Comparison of ENCODE assay signal across 14 cellular contexts in the genomic region with DNA sequence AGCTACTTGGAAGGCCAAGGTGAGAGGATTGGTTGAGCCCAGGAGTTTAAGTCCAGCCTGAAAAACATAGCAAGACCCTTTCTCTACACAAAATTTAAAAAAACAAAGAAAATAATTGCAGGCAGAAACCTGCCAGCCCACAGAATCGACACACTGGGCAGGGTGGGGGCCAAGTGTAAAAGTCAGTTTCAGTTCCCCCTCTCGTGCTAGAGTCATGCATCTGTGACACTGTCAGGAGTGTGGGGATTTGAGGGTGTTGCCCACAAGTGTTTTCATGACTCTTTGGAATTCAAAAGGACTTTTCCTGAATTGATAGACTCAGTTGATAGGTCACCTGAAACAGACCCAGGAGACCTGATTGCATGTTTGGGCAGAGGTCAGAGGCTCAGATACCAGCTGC. TPM values are rescaled to one million over a fixed set of nuclear protein-coding genes. Genes with fewer than 3 reads are reported as not detected.
DNase-seq lines count a peak whose midpoint lies in the region; ATAC-seq and TF ChIP-seq lines count a peak whose summit lies in the region.
"Had no signal": no experiment of that assay in that cellular context is flagged by ENCODE, and none has a peak within 500 bp of the region (broad histone marks: within the 10 kb centered on the region; RNA-seq: fewer than 3 reads in every experiment).

No MANE protein-coding gene starts in this region.

- peaks cover 5% of the 10 kb centered on the region for H3K36me3 Mint-ChIP-seq in activated naive CD8-positive, alpha-beta T cell
- H3K36me3 Mint-ChIP-seq in activated naive CD8-positive, alpha-beta T cell treated with anti-CD3 and anti-CD28 coated beads, Interleukin-2, amount 50 U/mL, for 24 hours (ENCODE audit: low read depth) = peaks cover 60% of the 10 kb centered on the region

- H3K79me2 ChIP-seq in OCI-LY1 (ENCODE audit: insufficient read depth, low read length) = no peaks in the 10 kb centered on the region

- H3K9me3 Mint-ChIP-seq in activated naive CD8-positive, alpha-beta T cell (ENCODE audit: low read depth) = no peaks in the 10 kb centered on the region
- no peaks in the 10 kb centered on the region for H3K9me3 Mint-ChIP-seq in activated naive CD8-positive, alpha-beta T cell treated with anti-CD3 and anti-CD28 coated beads, Interleukin-2, amount 50 U/mL, for 24 hours
- H3K9me3 Mint-ChIP-seq: HFFc6 had no signal

- no peak overlapping the region for H3K4me2 ChIP-seq in OCI-LY1 (ENCODE audit: low read length)

- H3K27ac ChIP-seq in OCI-LY1 (ENCODE audit: low read depth, low read length, poor library complexity, severe bottlenecking) (peak overlapping the region; percentile 7), upper lobe of right lung (no peak overlapping the region)

- H3F3A ChIP-seq in OCI-LY1 (ENCODE audit: insufficient read depth, low read length) = no peaks in the 10 kb centered on the region

- DNase-seq in activated naive CD8-positive, alpha-beta T cell treated with anti-CD3 and anti-CD28 coated beads, Interleukin-2, amount 50 U/mL, for 24 hours = no peak
- DNase-seq in left colon = peak in 1 of 2 donors; percentile 18
- DNase-seq in upper lobe of right lung = no peak
- DNase-seq in NCI-H2029 treated with DMSO at 0.1 percent for 48 hours (lab: John Stamatoyannopoulos, UW) = no peak
- DNase-seq in GM19238 (ENCODE audit: insufficient read length, low spot score) = no peak
- DNase-seq: activated CD4-positive, CD25-positive, alpha-beta regulatory T cell treated with anti-CD3 and anti-CD28 coated beads, Interleukin-2, amount 50 U/mL, for 72 hours; HFFc6; mammary epithelial cell; NCI-H1436; NCI-H748 treated with DMSO at 0.1 percent for 48 hours; posterior cingulate gyrus had no signal

- no peak overlapping the region for H3K9ac ChIP-seq in OCI-LY1 (ENCODE audit: low read length)

- H3K27me3 ChIP-seq in OCI-LY1 (ENCODE audit: insufficient read depth, low read length) (no peaks in the 10 kb centered on the region), upper lobe of right lung (no peaks in the 10 kb centered on the region)

- H3K36me3 ChIP-seq in OCI-LY1 (ENCODE audit: insufficient read depth, low read length) (peaks cover 93% of the 10 kb centered on the region), upper lobe of right lung (peaks cover 93% of the 10 kb centered on the region)

- H3K4me3 Mint-ChIP-seq in activated naive CD8-positive, alpha-beta T cell = no peak overlapping the region
- H3K4me3 Mint-ChIP-seq in activated naive CD8-positive, alpha-beta T cell treated with anti-CD3 and anti-CD28 coated beads, Interleukin-2, amount 50 U/mL, for 24 hours = no peak overlapping the region
- H3K4me3 Mint-ChIP-seq: HFFc6 had no signal

- H2AFZ ChIP-seq in OCI-LY1 (ENCODE audit: low read length) = no peak overlapping the region

- no peaks in the 10 kb centered on the region for H3K27me3 Mint-ChIP-seq in activated naive CD8-positive, alpha-beta T cell
- H3K27me3 Mint-ChIP-seq in activated naive CD8-positive, alpha-beta T cell treated with anti-CD3 and anti-CD28 coated beads, Interleukin-2, amount 50 U/mL, for 24 hours = no peaks in the 10 kb centered on the region

- H4K20me1 ChIP-seq in OCI-LY1 (ENCODE audit: insufficient read depth, low read length) = no peaks in the 10 kb centered on the region

- H3K4me3 ChIP-seq in OCI-LY1 (ENCODE audit: low read depth, low read length, poor library complexity, severe bottlenecking) (no peak overlapping the region), upper lobe of right lung (no peak overlapping the region)

- peaks cover 20% of the 10 kb centered on the region for H3K4me1 Mint-ChIP-seq in activated naive CD8-positive, alpha-beta T cell (ENCODE audit: low read depth)
- peaks cover 31% of the 10 kb centered on the region for H3K4me1 Mint-ChIP-seq in activated naive CD8-positive, alpha-beta T cell treated with anti-CD3 and anti-CD28 coated beads, Interleukin-2, amount 50 U/mL, for 24 hours

- H3K9me2 ChIP-seq in OCI-LY1 (ENCODE audit: low read depth, low read length) = no peaks in the 10 kb centered on the region

- H3K4me1 ChIP-seq in OCI-LY1 (ENCODE audit: insufficient read depth, low read length, severe bottlenecking) = peaks cover 6% of the 10 kb centered on the region
- no peaks in the 10 kb centered on the region for H3K4me1 ChIP-seq in upper lobe of right lung

- intact Hi-C loops in left colon (cut with DNase I, micrococcal nuclease) (no loop called here), upper lobe of right lung (cut with DNase I) (no loop called here)

- peak overlapping the region; percentile 28 for H3K27ac Mint-ChIP-seq in activated naive CD8-positive, alpha-beta T cell
- H3K27ac Mint-ChIP-seq in activated naive CD8-positive, alpha-beta T cell treated with anti-CD3 and anti-CD28 coated beads, Interleukin-2, amount 50 U/mL, for 24 hours = no peak overlapping the region
- H3K27ac Mint-ChIP-seq: HFFc6 had no signal

- H3K9me3 ChIP-seq in OCI-LY1 (ENCODE audit: low read length) = no peaks in the 10 kb centered on the region
- H3K9me3 ChIP-seq in upper lobe of right lung = no peaks in the 10 kb centered on the region

- TF ChIP-seq CTCF in OCI-LY1 (IDR thresholded peaks at IDR 0.05; ENCODE audit: low read length) = no peak
- no peak for TF ChIP-seq CTCF in upper lobe of right lung (IDR thresholded peaks at IDR 0.05)

- no peak for ATAC-seq in activated naive CD8-positive, alpha-beta T cell treated with anti-CD3 and anti-CD28 coated beads, Interleukin-2, amount 50 U/mL, for 24 hours
- ATAC-seq in left colon = peak; percentile 25
- ATAC-seq in upper lobe of right lung = peak; percentile 77
- no peak for ATAC-seq in HG02623 (IDR thresholded peaks at IDR 0.05; ENCODE audit: unreplicated experiment)

RNA-seq across cellular contexts. Expression of gene PRRC2B, which starts 47.6 kb away (rescaled TPM):
- total RNA-seq in left colon (100 to 1,000 TPM; 110 to 114 TPM), upper lobe of right lung (190 TPM)

Comparison
In these comparisons a context has a peak if more than half of its experiments do, and no peak if none do; other contexts are left out.
1. ATAC-seq: peak in left colon (single experiment) and upper lobe of right lung (single experiment); none in activated naive CD8-positive, alpha-beta T cell treated with anti-CD3 and anti-CD28 coated beads, Interleukin-2, amount 50 U/mL, for 24 hours (single experiment) and HG02623 (single experiment).